ENCODE assay signal across 8 cellular contexts in genomic region chr16:54438469-54438868, GRCh38.
"Had no signal": no experiment of that assay in that cellular context is flagged by ENCODE, and none has a peak within 500 bp of the region (broad histone marks: within the 10 kb centered on the region; RNA-seq: fewer than 3 reads in every experiment).

No MANE protein-coding gene starts in this region.

- H3K4me3 ChIP-seq: GM23248, GM23338, HAP-1 had no signal

- H3K4me1 ChIP-seq: HAP-1 had no signal

- H3K9ac ChIP-seq: GM23248 had no signal

- H3K9me3 ChIP-seq: HAP-1 had no signal

- H3K36me3 ChIP-seq: HAP-1 had no signal

- H3K27ac ChIP-seq: GM23248 had no signal

- DNase-seq: GM23248, GOT3, H7, H9, HCEC 1CT, HFFc6 had no signal

- ATAC-seq: GM23338 had no signal

- H3K4me2 ChIP-seq: GM23338 had no signal

- H2AFZ ChIP-seq: GM23248, GM23338 had no signal
